2 cellular contexts compared by ENCODE assay signal in the genomic region with DNA sequence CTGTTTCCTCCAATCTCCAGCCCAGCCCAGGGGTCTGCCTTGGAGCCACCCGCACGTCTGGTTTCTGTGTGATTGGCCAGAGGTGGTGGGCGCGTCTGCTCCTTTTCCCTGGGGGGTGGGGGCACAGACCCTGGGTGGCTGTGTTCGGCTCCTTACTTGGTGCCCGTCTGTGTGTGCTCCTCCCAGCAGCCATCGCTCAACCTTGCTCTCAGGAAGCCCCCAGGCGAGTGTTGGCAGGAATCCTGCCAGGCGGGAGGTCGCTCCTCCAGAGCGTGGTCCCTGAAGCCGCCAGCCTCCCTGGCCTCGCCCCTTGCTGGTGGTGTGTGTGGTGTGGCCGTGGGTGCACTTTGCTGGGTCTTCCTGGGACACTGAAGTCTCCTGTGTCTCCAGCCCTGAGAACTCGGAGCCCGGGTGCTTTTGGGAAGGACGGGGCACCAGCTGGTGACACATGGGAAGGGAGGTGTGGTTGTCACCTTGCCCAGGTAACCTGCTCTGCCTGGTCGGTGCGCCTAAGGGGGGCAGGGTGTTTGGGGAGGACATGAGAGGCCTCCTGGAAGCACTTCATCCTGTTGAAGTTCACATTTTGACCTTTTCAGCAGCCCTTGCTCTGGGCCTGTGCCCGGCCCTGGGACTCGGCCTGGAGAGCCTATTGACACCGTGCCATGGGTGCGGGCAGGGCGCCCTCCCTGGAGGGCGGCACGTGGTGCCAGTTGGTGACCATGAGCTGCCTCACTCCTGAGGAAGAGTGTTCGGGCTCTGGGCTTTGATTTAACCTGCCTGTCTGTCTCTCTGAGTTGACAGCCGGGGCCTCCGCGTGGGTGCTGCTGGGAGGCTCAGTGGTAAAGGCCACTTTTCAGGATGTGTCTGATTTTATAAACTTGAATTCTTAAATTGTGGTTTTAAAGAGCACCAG.
TF ChIP-seq lines count a peak whose summit lies in the region.

No MANE protein-coding gene starts in this region.

TF ChIP-seq in K562, 482 proteins besides CTCF, POLR2A, EP300 and RAD21 (continued from another document):
- peak; percentile 25; the same call in 1 of the 2 replicates for TF ChIP-seq RBFOX2 (IDR thresholded peaks at IDR 0.05; ENCODE audit: low read depth, low read length)
- 0 out of 2 replicates have a peak, but pooled peaks have one; percentile 34 for TF ChIP-seq POLR2G (IDR thresholded peaks at IDR 0.05; ENCODE audit: low read depth, low read length)
- TF ChIP-seq, protein P1, sequence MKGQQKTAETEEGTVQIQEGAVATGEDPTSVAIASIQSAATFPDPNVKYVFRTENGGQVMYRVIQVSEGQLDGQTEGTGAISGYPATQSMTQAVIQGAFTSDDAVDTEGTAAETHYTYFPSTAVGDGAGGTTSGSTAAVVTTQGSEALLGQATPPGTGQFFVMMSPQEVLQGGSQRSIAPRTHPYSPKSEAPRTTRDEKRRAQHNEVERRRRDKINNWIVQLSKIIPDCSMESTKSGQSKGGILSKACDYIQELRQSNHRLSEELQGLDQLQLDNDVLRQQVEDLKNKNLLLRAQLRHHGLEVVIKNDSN (CRISPR knock-in tag; IDR thresholded peaks at IDR 0.05), result no peak

TF ChIP-seq in HepG2, 621 proteins besides CTCF, POLR2A, EP300 and RAD21 (continued from another document and continues in another):
- TF ChIP-seq ZNF337 (CRISPR knock-in tag; IDR thresholded peaks at IDR 0.05; ENCODE audit: borderline replicate concordance, low read depth) (0 out of 2 replicates have a peak, but pooled peaks have one; percentile 37), JDP2 (CRISPR knock-in tag; IDR thresholded peaks at IDR 0.05; ENCODE audit: borderline replicate concordance) (no peak), TGIF2 (CRISPR knock-in tag; IDR thresholded peaks at IDR 0.05) (0 out of 2 replicates have a peak, but pooled peaks have one; percentile 79), RELA (CRISPR knock-in tag; IDR thresholded peaks at IDR 0.05) (no peak), ZNF232 (CRISPR knock-in tag; IDR thresholded peaks at IDR 0.05; ENCODE audit: borderline replicate concordance) (no peak), CC2D1A (CRISPR knock-in tag; IDR thresholded peaks at IDR 0.05) (no peak), RFX1 (IDR thresholded peaks at IDR 0.05) (no peak), ZNF563 (CRISPR knock-in tag; IDR thresholded peaks at IDR 0.05) (no peak), ZBTB8A (CRISPR knock-in tag; IDR thresholded peaks at IDR 0.05; ENCODE audit: borderline replicate concordance, low read depth) (no peak), ISL2 (CRISPR knock-in tag; IDR thresholded peaks at IDR 0.05) (no peak), ETV5 (CRISPR knock-in tag; IDR thresholded peaks at IDR 0.05; ENCODE audit: borderline replicate concordance) (peak; percentile 8; the same call in 1 of the 2 replicates), ZNF335 (CRISPR knock-in tag; IDR thresholded peaks at IDR 0.05) (peak; percentile 14; the same call in 1 of the 2 replicates), POLR2AphosphoS5 (IDR thresholded peaks at IDR 0.05; ENCODE audit: low read depth, low read length) (no peak), MXI1 (IDR thresholded peaks at IDR 0.05; ENCODE audit: borderline replicate concordance, low read depth, low read length) (no peak; the same call in 2 of the 3 replicates), ZNF224 (CRISPR knock-in tag; IDR thresholded peaks at IDR 0.05) (peak; percentile 32; the same call in 1 of the 2 replicates), PAX8 (CRISPR knock-in tag; IDR thresholded peaks at IDR 0.05; ENCODE audit: borderline replicate concordance) (no peak), ATAD3A (CRISPR knock-in tag; IDR thresholded peaks at IDR 0.05) (no peak), CHD2 (IDR thresholded peaks at IDR 0.05; ENCODE audit: low read depth, low read length) (no peak), ZNF253 (CRISPR knock-in tag; IDR thresholded peaks at IDR 0.05; ENCODE audit: borderline replicate concordance) (peak; percentile 72; the same call in 1 of the 2 replicates), ZNF678 (CRISPR knock-in tag; IDR thresholded peaks at IDR 0.05) (no peak), DNMT3B (CRISPR knock-in tag; conservative IDR thresholded peaks at IDR 0.05) (no peak; the same call in 1 of the 2 replicates)
- TF ChIP-seq, protein P2, sequence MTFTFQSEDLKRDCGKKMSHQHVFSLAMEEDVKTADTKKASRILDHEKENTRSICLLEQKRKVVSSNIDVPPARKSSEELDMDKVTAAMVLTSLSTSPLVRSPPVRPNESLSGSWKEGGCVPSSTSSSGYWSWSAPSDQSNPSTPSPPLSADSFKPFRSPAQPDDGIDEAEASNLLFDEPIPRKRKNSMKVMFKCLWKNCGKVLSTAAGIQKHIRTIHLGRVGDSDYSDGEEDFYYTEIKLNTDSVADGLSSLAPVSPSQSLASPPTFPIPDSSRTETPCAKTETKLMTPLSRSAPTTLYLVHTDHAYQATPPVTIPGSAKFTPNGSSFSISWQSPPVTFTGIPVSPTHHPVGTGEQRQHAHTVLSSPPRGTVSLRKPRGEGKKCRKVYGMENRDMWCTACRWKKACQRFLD (CRISPR knock-in tag; IDR thresholded peaks at IDR 0.05; ENCODE audit: borderline replicate concordance), result no peak
- TF ChIP-seq, protein P3, sequence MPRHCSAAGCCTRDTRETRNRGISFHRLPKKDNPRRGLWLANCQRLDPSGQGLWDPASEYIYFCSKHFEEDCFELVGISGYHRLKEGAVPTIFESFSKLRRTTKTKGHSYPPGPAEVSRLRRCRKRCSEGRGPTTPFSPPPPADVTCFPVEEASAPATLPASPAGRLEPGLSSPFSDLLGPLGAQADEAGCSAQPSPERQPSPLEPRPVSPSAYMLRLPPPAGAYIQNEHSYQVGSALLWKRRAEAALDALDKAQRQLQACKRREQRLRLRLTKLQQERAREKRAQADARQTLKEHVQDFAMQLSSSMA (CRISPR knock-in tag; IDR thresholded peaks at IDR 0.05), result no peak
- TF ChIP-seq, protein P4, sequence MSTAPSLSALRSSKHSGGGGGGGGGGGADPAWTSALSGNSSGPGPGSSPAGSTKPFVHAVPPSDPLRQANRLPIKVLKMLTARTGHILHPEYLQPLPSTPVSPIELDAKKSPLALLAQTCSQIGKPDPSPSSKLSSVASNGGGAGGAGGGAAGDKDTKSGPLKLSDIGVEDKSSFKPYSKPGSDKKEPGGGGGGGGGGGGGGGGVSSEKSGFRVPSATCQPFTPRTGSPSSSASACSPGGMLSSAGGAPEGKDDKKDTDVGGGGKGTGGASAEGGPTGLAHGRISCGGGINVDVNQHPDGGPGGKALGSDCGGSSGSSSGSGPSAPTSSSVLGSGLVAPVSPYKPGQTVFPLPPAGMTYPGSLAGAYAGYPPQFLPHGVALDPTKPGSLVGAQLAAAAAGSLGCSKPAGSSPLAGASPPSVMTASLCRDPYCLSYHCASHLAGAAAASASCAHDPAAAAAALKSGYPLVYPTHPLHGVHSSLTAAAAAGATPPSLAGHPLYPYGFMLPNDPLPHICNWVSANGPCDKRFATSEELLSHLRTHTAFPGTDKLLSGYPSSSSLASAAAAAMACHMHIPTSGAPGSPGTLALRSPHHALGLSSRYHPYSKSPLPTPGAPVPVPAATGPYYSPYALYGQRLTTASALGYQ (CRISPR knock-in tag; IDR thresholded peaks at IDR 0.05), result peak; percentile 23; the same call in 1 of the 2 replicates
- TF ChIP-seq, protein P5, sequence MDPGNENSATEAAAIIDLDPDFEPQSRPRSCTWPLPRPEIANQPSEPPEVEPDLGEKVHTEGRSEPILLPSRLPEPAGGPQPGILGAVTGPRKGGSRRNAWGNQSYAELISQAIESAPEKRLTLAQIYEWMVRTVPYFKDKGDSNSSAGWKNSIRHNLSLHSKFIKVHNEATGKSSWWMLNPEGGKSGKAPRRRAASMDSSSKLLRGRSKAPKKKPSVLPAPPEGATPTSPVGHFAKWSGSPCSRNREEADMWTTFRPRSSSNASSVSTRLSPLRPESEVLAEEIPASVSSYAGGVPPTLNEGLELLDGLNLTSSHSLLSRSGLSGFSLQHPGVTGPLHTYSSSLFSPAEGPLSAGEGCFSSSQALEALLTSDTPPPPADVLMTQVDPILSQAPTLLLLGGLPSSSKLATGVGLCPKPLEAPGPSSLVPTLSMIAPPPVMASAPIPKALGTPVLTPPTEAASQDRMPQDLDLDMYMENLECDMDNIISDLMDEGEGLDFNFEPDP (CRISPR knock-in tag; conservative IDR thresholded peaks at IDR 0.05), result no peak
- TF ChIP-seq, protein P6, sequence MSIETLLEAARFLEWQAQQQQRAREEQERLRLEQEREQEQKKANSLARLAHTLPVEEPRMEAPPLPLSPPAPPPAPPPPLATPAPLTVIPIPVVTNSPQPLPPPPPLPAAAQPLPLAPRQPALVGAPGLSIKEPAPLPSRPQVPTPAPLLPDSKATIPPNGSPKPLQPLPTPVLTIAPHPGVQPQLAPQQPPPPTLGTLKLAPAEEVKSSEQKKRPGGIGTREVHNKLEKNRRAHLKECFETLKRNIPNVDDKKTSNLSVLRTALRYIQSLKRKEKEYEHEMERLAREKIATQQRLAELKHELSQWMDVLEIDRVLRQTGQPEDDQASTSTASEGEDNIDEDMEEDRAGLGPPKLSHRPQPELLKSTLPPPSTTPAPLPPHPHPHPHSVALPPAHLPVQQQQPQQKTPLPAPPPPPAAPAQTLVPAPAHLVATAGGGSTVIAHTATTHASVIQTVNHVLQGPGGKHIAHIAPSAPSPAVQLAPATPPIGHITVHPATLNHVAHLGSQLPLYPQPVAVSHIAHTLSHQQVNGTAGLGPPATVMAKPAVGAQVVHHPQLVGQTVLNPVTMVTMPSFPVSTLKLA (IDR thresholded peaks at IDR 0.05), result peak; percentile 93
- TF ChIP-seq, protein P7, sequence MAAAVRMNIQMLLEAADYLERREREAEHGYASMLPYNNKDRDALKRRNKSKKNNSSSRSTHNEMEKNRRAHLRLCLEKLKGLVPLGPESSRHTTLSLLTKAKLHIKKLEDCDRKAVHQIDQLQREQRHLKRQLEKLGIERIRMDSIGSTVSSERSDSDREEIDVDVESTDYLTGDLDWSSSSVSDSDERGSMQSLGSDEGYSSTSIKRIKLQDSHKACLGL (CRISPR knock-in tag; IDR thresholded peaks at IDR 0.05), result peak; percentile 65; the same call in 1 of the 2 replicates
- TF ChIP-seq, protein P8, sequence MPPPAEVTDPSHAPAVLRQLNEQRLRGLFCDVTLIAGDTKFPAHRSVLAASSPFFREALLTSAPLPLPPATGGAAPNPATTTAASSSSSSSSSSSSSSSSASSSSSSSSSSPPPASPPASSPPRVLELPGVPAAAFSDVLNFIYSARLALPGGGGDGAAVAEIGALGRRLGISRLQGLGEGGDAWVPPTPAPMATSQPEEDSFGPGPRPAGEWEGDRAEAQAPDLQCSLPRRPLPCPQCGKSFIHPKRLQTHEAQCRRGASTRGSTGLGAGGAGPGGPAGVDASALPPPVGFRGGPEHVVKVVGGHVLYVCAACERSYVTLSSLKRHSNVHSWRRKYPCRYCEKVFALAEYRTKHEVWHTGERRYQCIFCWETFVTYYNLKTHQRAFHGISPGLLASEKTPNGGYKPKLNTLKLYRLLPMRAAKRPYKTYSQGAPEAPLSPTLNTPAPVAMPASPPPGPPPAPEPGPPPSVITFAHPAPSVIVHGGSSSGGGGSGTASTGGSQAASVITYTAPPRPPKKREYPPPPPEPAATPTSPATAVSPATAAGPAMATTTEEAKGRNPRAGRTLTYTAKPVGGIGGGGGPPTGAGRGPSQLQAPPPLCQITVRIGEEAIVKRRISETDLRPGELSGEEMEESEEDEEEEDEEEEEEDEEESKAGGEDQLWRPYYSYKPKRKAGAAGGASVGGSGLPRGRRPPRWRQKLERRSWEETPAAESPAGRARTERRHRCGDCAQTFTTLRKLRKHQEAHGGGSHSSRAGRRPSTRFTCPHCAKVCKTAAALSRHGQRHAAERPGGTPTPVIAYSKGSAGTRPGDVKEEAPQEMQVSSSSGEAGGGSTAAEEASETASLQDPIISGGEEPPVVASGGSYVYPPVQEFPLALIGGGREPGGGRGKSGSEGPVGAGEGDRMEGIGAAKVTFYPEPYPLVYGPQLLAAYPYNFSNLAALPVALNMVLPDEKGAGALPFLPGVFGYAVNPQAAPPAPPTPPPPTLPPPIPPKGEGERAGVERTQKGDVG (CRISPR knock-in tag; IDR thresholded peaks at IDR 0.05; ENCODE audit: borderline replicate concordance), result no peak
- TF ChIP-seq, protein P9, sequence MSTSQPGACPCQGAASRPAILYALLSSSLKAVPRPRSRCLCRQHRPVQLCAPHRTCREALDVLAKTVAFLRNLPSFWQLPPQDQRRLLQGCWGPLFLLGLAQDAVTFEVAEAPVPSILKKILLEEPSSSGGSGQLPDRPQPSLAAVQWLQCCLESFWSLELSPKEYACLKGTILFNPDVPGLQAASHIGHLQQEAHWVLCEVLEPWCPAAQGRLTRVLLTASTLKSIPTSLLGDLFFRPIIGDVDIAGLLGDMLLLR (CRISPR knock-in tag; IDR thresholded peaks at IDR 0.05), result no peak
- TF ChIP-seq, protein P10, sequence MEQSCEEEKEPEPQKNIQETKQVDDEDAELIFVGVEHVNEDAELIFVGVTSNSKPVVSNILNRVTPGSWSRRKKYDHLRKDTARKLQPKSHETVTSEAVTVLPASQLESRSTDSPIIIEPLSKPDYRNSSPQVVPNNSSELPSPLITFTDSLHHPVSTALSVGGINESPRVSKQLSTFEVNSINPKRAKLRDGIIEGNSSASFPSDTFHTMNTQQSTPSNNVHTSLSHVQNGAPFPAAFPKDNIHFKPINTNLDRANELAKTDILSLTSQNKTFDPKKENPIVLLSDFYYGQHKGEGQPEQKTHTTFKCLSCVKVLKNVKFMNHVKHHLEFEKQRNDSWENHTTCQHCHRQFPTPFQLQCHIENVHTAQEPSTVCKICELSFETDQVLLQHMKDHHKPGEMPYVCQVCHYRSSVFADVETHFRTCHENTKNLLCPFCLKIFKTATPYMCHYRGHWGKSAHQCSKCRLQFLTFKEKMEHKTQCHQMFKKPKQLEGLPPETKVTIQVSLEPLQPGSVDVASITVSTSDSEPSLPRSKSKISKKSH (CRISPR knock-in tag; IDR thresholded peaks at IDR 0.05; ENCODE audit: borderline replicate concordance), result no peak
- TF ChIP-seq, protein P11, sequence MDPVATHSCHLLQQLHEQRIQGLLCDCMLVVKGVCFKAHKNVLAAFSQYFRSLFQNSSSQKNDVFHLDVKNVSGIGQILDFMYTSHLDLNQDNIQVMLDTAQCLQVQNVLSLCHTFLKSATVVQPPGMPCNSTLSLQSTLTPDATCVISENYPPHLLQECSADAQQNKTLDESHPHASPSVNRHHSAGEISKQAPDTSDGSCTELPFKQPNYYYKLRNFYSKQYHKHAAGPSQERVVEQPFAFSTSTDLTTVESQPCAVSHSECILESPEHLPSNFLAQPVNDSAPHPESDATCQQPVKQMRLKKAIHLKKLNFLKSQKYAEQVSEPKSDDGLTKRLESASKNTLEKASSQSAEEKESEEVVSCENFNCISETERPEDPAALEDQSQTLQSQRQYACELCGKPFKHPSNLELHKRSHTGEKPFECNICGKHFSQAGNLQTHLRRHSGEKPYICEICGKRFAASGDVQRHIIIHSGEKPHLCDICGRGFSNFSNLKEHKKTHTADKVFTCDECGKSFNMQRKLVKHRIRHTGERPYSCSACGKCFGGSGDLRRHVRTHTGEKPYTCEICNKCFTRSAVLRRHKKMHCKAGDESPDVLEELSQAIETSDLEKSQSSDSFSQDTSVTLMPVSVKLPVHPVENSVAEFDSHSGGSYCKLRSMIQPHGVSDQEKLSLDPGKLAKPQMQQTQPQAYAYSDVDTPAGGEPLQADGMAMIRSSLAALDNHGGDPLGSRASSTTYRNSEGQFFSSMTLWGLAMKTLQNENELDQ (CRISPR knock-in tag; IDR thresholded peaks at IDR 0.05; ENCODE audit: borderline replicate concordance), result peak; percentile 17; the same call in 1 of the 2 replicates
- TF ChIP-seq, protein P12, sequence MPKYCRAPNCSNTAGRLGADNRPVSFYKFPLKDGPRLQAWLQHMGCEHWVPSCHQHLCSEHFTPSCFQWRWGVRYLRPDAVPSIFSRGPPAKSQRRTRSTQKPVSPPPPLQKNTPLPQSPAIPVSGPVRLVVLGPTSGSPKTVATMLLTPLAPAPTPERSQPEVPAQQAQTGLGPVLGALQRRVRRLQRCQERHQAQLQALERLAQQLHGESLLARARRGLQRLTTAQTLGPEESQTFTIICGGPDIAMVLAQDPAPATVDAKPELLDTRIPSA (CRISPR knock-in tag; IDR thresholded peaks at IDR 0.05; ENCODE audit: borderline replicate concordance), result no peak
